In genomic region chr20:50116368-50116999, GRCh38 we compare ENCODE assay signal across 8 cellular contexts. TPM values are rescaled to one million over a fixed set of nuclear protein-coding genes. Genes with fewer than 3 reads are reported as not detected.
DNase-seq lines count a peak whose midpoint lies in the region; ATAC-seq and TF ChIP-seq lines count a peak whose summit lies in the region.

No MANE protein-coding gene starts in this region.

- intact Hi-C loops in activated T-helper 2 cell treated with anti-CD3 and anti-CD28 coated beads, Interferon-gamma antibody, Interleukin-2, Interleukin-4, amounts not matched to agents 10 μg/mL and 5 μg/mL and 100 μg/mL, durations not matched to agents 14 hours and 24 hours and 36 hours (cut with micrococcal nuclease) = loop anchor here (10.0 kb wide), 1 partner anchor 368 kb away; no protein-coding TSS in a partner anchor
- intact Hi-C loops in mucosa of descending colon (cut with DNase I, micrococcal nuclease) = no loop called here

- H3K4me3 ChIP-seq in iPS-18c (ENCODE audit: insufficient read depth, low read depth, low read length) (peak overlapping the region; percentile 25; the same call in 1 of the 2 replicates), stomach smooth muscle (ENCODE audit: low read length in 2 of 2) (peak overlapping the region; percentile 77 to 83), mucosa of descending colon (no peak overlapping the region)

- no peaks in the 10 kb centered on the region for H3K27me3 ChIP-seq in stomach smooth muscle (ENCODE audit: control insufficient read depth in 1 of 2, insufficient read depth in 2 of 2, low read length in 2 of 2)

- H3K9me3 Mint-ChIP-seq in activated T-helper 2 cell treated with anti-CD3 and anti-CD28 coated beads, Interferon-gamma antibody, Interleukin-2, Interleukin-4, amounts not matched to agents 10 μg/mL and 5 μg/mL and 100 μg/mL, durations not matched to agents 14 hours and 24 hours and 36 hours = no peaks in the 10 kb centered on the region

- H3K27me3 Mint-ChIP-seq in activated T-helper 2 cell treated with anti-CD3 and anti-CD28 coated beads, Interferon-gamma antibody, Interleukin-2, Interleukin-4, amounts not matched to agents 10 μg/mL and 5 μg/mL and 100 μg/mL, durations not matched to agents 14 hours and 24 hours and 36 hours (ENCODE audit: low read depth) = no peaks in the 10 kb centered on the region

- H3K4me1 Mint-ChIP-seq in activated T-helper 2 cell treated with anti-CD3 and anti-CD28 coated beads, Interferon-gamma antibody, Interleukin-2, Interleukin-4, amounts not matched to agents 10 μg/mL and 5 μg/mL and 100 μg/mL, durations not matched to agents 14 hours and 24 hours and 36 hours (ENCODE audit: low read depth) = peaks cover 39% of the 10 kb centered on the region

- H3K9me3 ChIP-seq in iPS-18c (ENCODE audit: control insufficient read depth, insufficient read depth, low read length) (no peaks in the 10 kb centered on the region), stomach smooth muscle (ENCODE audit: control insufficient read depth in 2 of 2, low read length in 2 of 2) (no peaks in the 10 kb centered on the region), mucosa of descending colon (no peaks in the 10 kb centered on the region)

- H3K36me3 ChIP-seq in stomach smooth muscle (ENCODE audit: control insufficient read depth in 2 of 2, insufficient read depth in 2 of 2, low read length in 2 of 2) (no peaks in the 10 kb centered on the region), mucosa of descending colon (ENCODE audit: low read depth) (no peaks in the 10 kb centered on the region)

- no peak for ATAC-seq in mucosa of descending colon

- peak overlapping the region; percentile 55 to 78 for H3K9ac ChIP-seq in stomach smooth muscle (ENCODE audit: low read length in 2 of 2)

- peak overlapping the region; percentile 95 for H3K27ac Mint-ChIP-seq in activated T-helper 2 cell treated with anti-CD3 and anti-CD28 coated beads, Interferon-gamma antibody, Interleukin-2, Interleukin-4, amounts not matched to agents 10 μg/mL and 5 μg/mL and 100 μg/mL, durations not matched to agents 14 hours and 24 hours and 36 hours

- DNase-seq in DMS53 (lab: John Stamatoyannopoulos, UW) (peak; percentile 45), DMS53 treated with DMSO at 0.1 percent for 48 hours (lab: John Stamatoyannopoulos, UW; ENCODE audit: unreplicated experiment) (no peak), NCI-H82 (lab: John Stamatoyannopoulos, UW) (no peak), mucosa of descending colon (no peak), NCI-H2196 (lab: John Stamatoyannopoulos, UW; ENCODE audit: unreplicated experiment) (no peak)
- DNase-seq in activated T-helper 2 cell treated with anti-CD3 and anti-CD28 coated beads, Interferon-gamma antibody, Interleukin-2, Interleukin-4, amounts not matched to agents 10 μg/mL and 5 μg/mL and 100 μg/mL, durations not matched to agents 14 hours and 24 hours and 36 hours (ENCODE audit: low spot score) = no peak

- H3K4me3 Mint-ChIP-seq in activated T-helper 2 cell treated with anti-CD3 and anti-CD28 coated beads, Interferon-gamma antibody, Interleukin-2, Interleukin-4, amounts not matched to agents 10 μg/mL and 5 μg/mL and 100 μg/mL, durations not matched to agents 14 hours and 24 hours and 36 hours (ENCODE audit: low read depth) = peak overlapping the region; percentile 85

- H3K4me1 ChIP-seq in stomach smooth muscle (ENCODE audit: control insufficient read depth, insufficient read depth, low read length) (peaks cover 45% of the 10 kb centered on the region), mucosa of descending colon (ENCODE audit: low read depth) (peaks cover 21% of the 10 kb centered on the region)

- TF ChIP-seq CTCF in mucosa of descending colon (IDR thresholded peaks at IDR 0.05) = no peak

- peaks cover 11% of the 10 kb centered on the region for H3K36me3 Mint-ChIP-seq in activated T-helper 2 cell treated with anti-CD3 and anti-CD28 coated beads, Interferon-gamma antibody, Interleukin-2, Interleukin-4, amounts not matched to agents 10 μg/mL and 5 μg/mL and 100 μg/mL, durations not matched to agents 14 hours and 24 hours and 36 hours (ENCODE audit: low read depth)

- peak overlapping the region; percentile 61 for H3K27ac ChIP-seq in stomach smooth muscle (ENCODE audit: low read length)

RNA-seq across cellular contexts. Expression of gene UBE2V1, which starts 3.5 kb away (rescaled TPM):
- total RNA-seq in activated T-helper 2 cell treated with anti-CD3 and anti-CD28 coated beads, Interferon-gamma antibody, Interleukin-2, Interleukin-4, amounts not matched to agents 10 μg/mL and 5 μg/mL and 100 μg/mL, durations not matched to agents 14 hours and 24 hours and 36 hours = 158 and 174 TPM in 2 replicates
- total RNA-seq in mucosa of descending colon = 10 to 100 TPM; 90.1 to 94.4 (median 94.1) TPM

RNA-seq across cellular contexts. Expression of gene PEDS1, which starts 37.0 kb away (rescaled TPM):
- 26.5 and 29.5 TPM in 2 replicates for total RNA-seq in activated T-helper 2 cell treated with anti-CD3 and anti-CD28 coated beads, Interferon-gamma antibody, Interleukin-2, Interleukin-4, amounts not matched to agents 10 μg/mL and 5 μg/mL and 100 μg/mL, durations not matched to agents 14 hours and 24 hours and 36 hours
- total RNA-seq in mucosa of descending colon = 10 to 100 TPM; 21.2 to 34.3 (median 23.3) TPM
